8 cellular contexts compared by ENCODE assay signal in the genomic region with DNA sequence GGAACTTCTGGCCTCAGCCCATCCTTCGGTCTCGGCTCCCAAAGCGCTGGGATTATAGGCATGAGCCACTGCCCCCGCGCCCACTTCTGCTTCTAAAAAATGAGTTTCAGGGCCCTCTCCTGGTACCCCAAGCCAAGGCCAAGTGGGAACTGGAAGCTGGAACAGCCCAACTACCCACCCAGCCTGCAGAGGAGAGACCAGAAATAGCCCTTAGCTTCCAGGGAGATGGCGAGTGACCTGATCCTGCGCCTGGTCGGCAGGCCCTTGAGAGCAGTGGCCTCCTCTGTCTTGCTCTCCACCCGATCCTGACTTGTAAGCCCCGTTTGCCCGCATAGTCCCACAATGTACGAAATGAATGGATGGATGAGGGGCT. TPM values are rescaled to one million over a fixed set of nuclear protein-coding genes. Genes with fewer than 3 reads are reported as not detected.
A peak's percentile ranks its signal among the peaks of the same experiment; 100 is the strongest.
DNase-seq lines count a peak whose midpoint lies in the region; ATAC-seq, FAIRE-seq and TF ChIP-seq lines count a peak whose summit lies in the region.

No MANE protein-coding gene starts in this region.

- H4K20me1 ChIP-seq in GM23338 (replicated peaks; ENCODE audit: insufficient read depth) = no peaks in the 10 kb centered on the region

- H3F3A ChIP-seq in GM23338 (replicated peaks; ENCODE audit: low read depth) = 0 out of 2 replicates have a peak, but pooled peaks cover 7% of the 10 kb centered on the region

- H3K27me3 ChIP-seq in GM23338 (ENCODE audit: insufficient read depth) = no peaks in the 10 kb centered on the region
- no peaks in the 10 kb centered on the region for H3K27me3 ChIP-seq in skeletal muscle tissue (ENCODE audit: control insufficient read depth in 3 of 3, insufficient read depth in 3 of 3, low read length in 3 of 3)

- H3K36me3 ChIP-seq in GM23338 (ENCODE audit: insufficient read depth) = no peaks in the 10 kb centered on the region
- no peaks in the 10 kb centered on the region for H3K36me3 ChIP-seq in kidney (ENCODE audit: control insufficient read depth in 1 of 2, insufficient read depth in 2 of 2, low read length in 2 of 2)
- no peaks in the 10 kb centered on the region for H3K36me3 ChIP-seq in skeletal muscle tissue (ENCODE audit: control insufficient read depth in 3 of 3, insufficient read depth in 3 of 3, low read length in 3 of 3)

- intact Hi-C loops in kidney (cut with DNase I) = loop anchor here (5.0 kb wide), 1 partner anchor 82 kb away; no protein-coding TSS in a partner anchor

- H3K4me1 Mint-ChIP-seq in GM23338 (peaks cover 51% of the 10 kb centered on the region), T-helper 17 cell (peaks cover 10% of the 10 kb centered on the region)

- no peaks in the 10 kb centered on the region for H3K9me3 Mint-ChIP-seq in GM23338

- ATAC-seq in GM23338 (no peak), T-helper 17 cell (no peak)

- H3K79me2 ChIP-seq in GM23338 (replicated peaks; ENCODE audit: insufficient read depth) = no peaks in the 10 kb centered on the region

- H3K4me2 ChIP-seq in GM23338 = peak overlapping the region; percentile 60; the same call in 1 of the 2 replicates

- H3K27ac Mint-ChIP-seq in GM23338 = no peak overlapping the region
- H3K27ac Mint-ChIP-seq in T-helper 17 cell = no peak overlapping the region

- H3K27me3 Mint-ChIP-seq in GM23338 (ENCODE audit: insufficient read depth, low read depth, poor library complexity) (peaks cover 24% of the 10 kb centered on the region), T-helper 17 cell (peaks cover 46% of the 10 kb centered on the region)

- DNase-seq in GM23338 (ENCODE audit: low spot score) (no peak), T-helper 17 cell (no peak), kidney (peak; percentile 72), H4 (ENCODE audit: low spot score) (no peak), SHP77 (lab: John Stamatoyannopoulos, UW) (no peak)
- no peak for DNase-seq in activated CD8-positive, alpha-beta memory T cell treated with anti-CD3 and anti-CD28 coated beads, Interleukin-2, amount 50 U/mL, for 48 hours
- no peak for DNase-seq in stimulated activated CD4-positive, alpha-beta T cell treated with anti-CD3 and anti-CD28 coated beads, Interleukin-2, amount 100 ng/mL, for 48 hours

- no peaks in the 10 kb centered on the region for H3K9me2 ChIP-seq in GM23338 (ENCODE audit: insufficient read depth)

- H3K9ac ChIP-seq in kidney (ENCODE audit: low read length in 2 of 2) = peak overlapping the region in 1 of 2 donors; percentile 59
- H3K9ac ChIP-seq in skeletal muscle tissue (ENCODE audit: low read depth in 1 of 3, low read length in 3 of 3) = peak overlapping the region in 1 of 3 donors; percentile 54

- TF ChIP-seq CTCF in GM23338 (conservative IDR thresholded peaks at IDR 0.05; ENCODE audit: low read depth in 2 of 2) (no peak), kidney (IDR thresholded peaks at IDR 0.05; ENCODE audit: borderline replicate concordance, extremely low read depth, insufficient read depth) (no peak)

- H3K4me1 ChIP-seq in GM23338 (ENCODE audit: insufficient read depth) (peaks cover 33% of the 10 kb centered on the region), kidney (ENCODE audit: control insufficient read depth in 1 of 2, insufficient read depth in 1 of 2, low read depth in 1 of 2, low read length in 2 of 2) (peaks cover 10 to 20% of the 10 kb centered on the region in 2 donors), skeletal muscle tissue (ENCODE audit: control insufficient read depth in 3 of 3, insufficient read depth in 3 of 3, low read length in 3 of 3) (peaks cover 23 to 32% (median 30%) of the 10 kb centered on the region in 3 donors)

- H3K36me3 Mint-ChIP-seq in GM23338 (ENCODE audit: low read depth) = no peaks in the 10 kb centered on the region; the same call in 2 of the 3 replicates
- no peaks in the 10 kb centered on the region for H3K36me3 Mint-ChIP-seq in T-helper 17 cell (ENCODE audit: low read depth)

- H3K27ac ChIP-seq in GM23338 (ENCODE audit: low read depth) (no peak overlapping the region), kidney (ENCODE audit: low read depth in 2 of 2, low read length in 2 of 2) (peak overlapping the region; percentile 11 to 54), skeletal muscle tissue (ENCODE audit: low read depth, low read length) (no peak overlapping the region)

- H2AFZ ChIP-seq in GM23338 = peak overlapping the region; percentile 93

- H3K4me3 ChIP-seq in GM23338 = peak overlapping the region; percentile 57; the same call in 1 of the 2 replicates
- peak overlapping the region in 1 of 2 donors; percentile 38 for H3K4me3 ChIP-seq in kidney (ENCODE audit: low read length in 2 of 2)
- H3K4me3 ChIP-seq in skeletal muscle tissue (ENCODE audit: low read length in 3 of 3) = peak overlapping the region in 2 of 3 donors; percentile 45 to 58

- no peak for FAIRE-seq in kidney (lab: Jason Lieb, UNC)

- peak overlapping the region; percentile 54 for H3K4me3 Mint-ChIP-seq in GM23338
- peak overlapping the region; percentile 56 for H3K4me3 Mint-ChIP-seq in T-helper 17 cell

- no peaks in the 10 kb centered on the region for H3K9me3 ChIP-seq in T-helper 17 cell (ENCODE audit: control insufficient read depth, low read length, poor library complexity, severe bottlenecking)
- no peaks in the 10 kb centered on the region for H3K9me3 ChIP-seq in kidney (ENCODE audit: control insufficient read depth in 1 of 2, low read length in 2 of 2)
- H3K9me3 ChIP-seq in skeletal muscle tissue (ENCODE audit: control insufficient read depth in 3 of 3, low read length in 3 of 3) = no peaks in the 10 kb centered on the region

TF ChIP-seq in GM23338, 12 proteins besides CTCF, POLR2A, EP300 and RAD21 (continues in another document):
- TF ChIP-seq CREB1 (CRISPR knock-in tag; IDR thresholded peaks at IDR 0.05; ENCODE audit: low read depth) = no peak
- TF ChIP-seq EZH2phosphoT487 (IDR thresholded peaks at IDR 0.05; ENCODE audit: unreplicated experiment) = no peak
- no peak for TF ChIP-seq EZH2 (IDR thresholded peaks at IDR 0.05; ENCODE audit: low read depth, unreplicated experiment)
- TF ChIP-seq STAT1 (IDR thresholded peaks at IDR 0.05; ENCODE audit: unreplicated experiment) = no peak
- TF ChIP-seq ZNF114 (CRISPR knock-in tag; IDR thresholded peaks at IDR 0.05) = no peak
- TF ChIP-seq NANOG (IDR thresholded peaks at IDR 0.05; ENCODE audit: borderline replicate concordance) = no peak
- TF ChIP-seq REST (IDR thresholded peaks at IDR 0.05; ENCODE audit: unreplicated experiment) = no peak
- no peak for TF ChIP-seq ETS1 (IDR thresholded peaks at IDR 0.05)

RNA-seq across cellular contexts. Expression of gene PLEKHG6, which starts 31.2 kb away (rescaled TPM):
- total RNA-seq in GM23338 (2014; rRNA removed; shearing (Covaris generic)) = 21.3 and 174 TPM in 2 replicates
- 15.7 and 18.0 TPM in 2 replicates for polyA plus RNA-seq in GM23338 (2016; fragmentation: Nextera tagmentation; extraction: Ambion mirVana)
- total RNA-seq in T-helper 17 cell = not detected
- 2.5 TPM for total RNA-seq in kidney
- polyA plus RNA-seq in kidney (ENCODE audit: insufficient read depth, low read depth, low replicate concordance) = 2.9 TPM
- 0.52 TPM for total RNA-seq in skeletal muscle tissue
- total RNA-seq in H4 (2014; rRNA removed; shearing (Covaris generic)) = 0.10 TPM in 1 of 2 replicates, not detected in the other

Comparison
In these comparisons a context has a peak if more than half of its experiments do, and no peak if none do; other contexts are left out.
1. H3K27ac ChIP-seq: peak in kidney (2 of 2); none in GM23338 (single experiment) and skeletal muscle tissue (single experiment).